11 cellular contexts compared by ENCODE assay signal in the genomic region with DNA sequence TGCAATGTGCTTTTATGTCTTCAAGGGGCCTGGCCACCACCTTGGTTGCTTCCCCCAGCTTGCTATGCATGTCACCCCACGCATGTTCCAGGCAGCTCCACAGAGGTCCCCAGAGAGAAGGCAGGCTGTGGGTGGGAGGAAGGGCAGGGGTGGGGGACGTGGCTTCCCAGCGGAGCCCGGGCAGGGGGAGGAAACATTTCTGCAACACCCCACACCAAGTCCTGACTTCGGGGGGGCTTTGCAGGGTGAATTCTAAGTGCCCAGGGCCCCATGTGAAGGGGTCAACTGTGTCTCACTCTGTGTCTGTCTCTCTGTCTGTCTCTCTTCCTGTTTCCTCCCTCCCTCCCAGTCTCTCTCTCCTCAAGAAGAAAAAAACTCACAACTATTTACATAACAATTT. TPM values are rescaled to one million over a fixed set of nuclear protein-coding genes. Genes with fewer than 3 reads are reported as not detected.
A peak's percentile ranks its signal among the peaks of the same experiment; 100 is the strongest.
DNase-seq lines count a peak whose midpoint lies in the region; ATAC-seq and TF ChIP-seq lines count a peak whose summit lies in the region.
"Had no signal": no experiment of that assay in that cellular context is flagged by ENCODE, and none has a peak within 500 bp of the region (broad histone marks: within the 10 kb centered on the region; RNA-seq: fewer than 3 reads in every experiment).

No MANE protein-coding gene starts in this region.

- H3K4me1 ChIP-seq in body of pancreas (peaks cover 3% of the 10 kb centered on the region), right cardiac atrium (ENCODE audit: control insufficient read depth, insufficient read depth, low read length) (no peaks in the 10 kb centered on the region)

- no peak for TF ChIP-seq POLR2A in body of pancreas (IDR thresholded peaks at IDR 0.05)

- H3K9me3 ChIP-seq in body of pancreas (no peaks in the 10 kb centered on the region), right cardiac atrium (ENCODE audit: control insufficient read depth, low read length) (no peaks in the 10 kb centered on the region)

- H3K9me3 Mint-ChIP-seq in stimulated activated memory B cell treated with anti-CD40 and anti-IgM and Interleukin-4, amounts not matched to agents 10 μg/mL and 1 μg/mL and 100 μg/mL, for 72 hours, result no peaks in the 10 kb centered on the region

- peak overlapping the region; percentile 38 for H3K4me3 Mint-ChIP-seq in stimulated activated memory B cell treated with anti-CD40 and anti-IgM and Interleukin-4, amounts not matched to agents 10 μg/mL and 1 μg/mL and 100 μg/mL, for 72 hours

- WGBS in body of pancreas, 2 donors, result 23 to 38% methylated on average over 2 to 5 of the region's 5 CpGs
- 15% methylated on average over 5 of the region's 5 CpGs for WGBS in right cardiac atrium

- intact Hi-C loops in body of pancreas (cut with DNase I), result no loop called here
- intact Hi-C loops in right cardiac atrium (cut with DNase I), result no loop called here

- DNase-seq in GM20000 (ENCODE audit: low spot score) (peak; percentile 31), body of pancreas (peak in 1 of 4 donors; percentile 24), right cardiac atrium (peak in 2 of 3 donors; percentile 71), GM19240 (ENCODE audit: insufficient read length, low spot score) (no peak), ureter (ENCODE audit: low spot score) (no peak)
- DNase-seq: activated CD4-positive, alpha-beta T cell treated with anti-CD3 and anti-CD28 coated beads for 4 hours; NCI-H1436 treated with DMSO at 0.1 percent for 48 hours; NCI-H774 had no signal

- H3K4me1 Mint-ChIP-seq in stimulated activated memory B cell treated with anti-CD40 and anti-IgM and Interleukin-4, amounts not matched to agents 10 μg/mL and 1 μg/mL and 100 μg/mL, for 72 hours, result peaks cover 14% of the 10 kb centered on the region

- peak; percentile 28 for ATAC-seq in body of pancreas
- peak; percentile 30 to 33 for ATAC-seq in right cardiac atrium
- ATAC-seq in stimulated activated memory B cell treated with anti-CD40 and anti-IgM and Interleukin-4, amounts not matched to agents 10 μg/mL and 1 μg/mL and 100 μg/mL, for 72 hours, result no peak
- ATAC-seq in HG02885 (IDR thresholded peaks at IDR 0.05; ENCODE audit: poor library complexity, unreplicated experiment), result no peak
- no peak for ATAC-seq in GM19452 (IDR thresholded peaks at IDR 0.05; ENCODE audit: unreplicated experiment)

- no peaks in the 10 kb centered on the region for H3K36me3 ChIP-seq in body of pancreas (replicated peaks in 1 of 2; ENCODE audit: insufficient read depth in 1 of 2, low read depth in 2 of 2)

- peaks cover 26% of the 10 kb centered on the region for H3K27me3 Mint-ChIP-seq in stimulated activated memory B cell treated with anti-CD40 and anti-IgM and Interleukin-4, amounts not matched to agents 10 μg/mL and 1 μg/mL and 100 μg/mL, for 72 hours

- H3K36me3 Mint-ChIP-seq in stimulated activated memory B cell treated with anti-CD40 and anti-IgM and Interleukin-4, amounts not matched to agents 10 μg/mL and 1 μg/mL and 100 μg/mL, for 72 hours, result no peaks in the 10 kb centered on the region

- no peak overlapping the region for H3K4me3 ChIP-seq in body of pancreas
- no peak overlapping the region for H3K4me3 ChIP-seq in right cardiac atrium (ENCODE audit: low read length)

- no peak overlapping the region for H3K27ac ChIP-seq in body of pancreas
- H3K27ac ChIP-seq in right cardiac atrium (ENCODE audit: low read length), result no peak overlapping the region

- H3K27me3 ChIP-seq in body of pancreas (no peaks in the 10 kb centered on the region), right cardiac atrium (ENCODE audit: control insufficient read depth, insufficient read depth) (no peaks in the 10 kb centered on the region)

- no peak overlapping the region for H3K27ac Mint-ChIP-seq in stimulated activated memory B cell treated with anti-CD40 and anti-IgM and Interleukin-4, amounts not matched to agents 10 μg/mL and 1 μg/mL and 100 μg/mL, for 72 hours

- TF ChIP-seq CTCF in GM20000 (IDR thresholded peaks at IDR 0.05; ENCODE audit: extremely low read depth, missing control alignments) (no peak), body of pancreas (IDR thresholded peaks at IDR 0.05) (no peak)

RNA-seq across cellular contexts. Expression of gene LTBP4, which starts 39.6 kb away (rescaled TPM):
- total RNA-seq in body of pancreas (100 to 1,000 TPM in 1 of 2 donors, 10 to 100 TPM in 1; 45.1 to 195 TPM), right cardiac atrium (100 to 1,000 TPM; 307 to 473 (median 324) TPM), ureter (239 TPM)
- polyA plus RNA-seq in right cardiac atrium, result 216 TPM

RNA-seq across cellular contexts. Expression of gene NUMBL, which starts 49.7 kb away (rescaled TPM):
- total RNA-seq in body of pancreas, result 10 to 100 TPM in 1 of 2 donors, 1 to 10 TPM in 1; 9.1 to 73.5 TPM
- 10 to 100 TPM; 18.6 to 22.9 (median 20.4) TPM for total RNA-seq in right cardiac atrium
- 12.4 TPM for polyA plus RNA-seq in right cardiac atrium
- 30.3 TPM for total RNA-seq in ureter

Comparison
In these comparisons a context has a peak if more than half of its experiments do, and no peak if none do; other contexts are left out.
1. DNase-seq: peak in GM20000 (single experiment) and right cardiac atrium (2 of 3); none in GM19240 (single experiment) and ureter (single experiment).
2. ATAC-seq: peak in body of pancreas (single experiment) and right cardiac atrium (2 of 2); none in stimulated activated memory B cell treated with anti-CD40 and anti-IgM and Interleukin-4, amounts not matched to agents 10 μg/mL and 1 μg/mL and 100 μg/mL, for 72 hours (single experiment), HG02885 (single experiment) and GM19452 (single experiment).